In the genomic region with DNA sequence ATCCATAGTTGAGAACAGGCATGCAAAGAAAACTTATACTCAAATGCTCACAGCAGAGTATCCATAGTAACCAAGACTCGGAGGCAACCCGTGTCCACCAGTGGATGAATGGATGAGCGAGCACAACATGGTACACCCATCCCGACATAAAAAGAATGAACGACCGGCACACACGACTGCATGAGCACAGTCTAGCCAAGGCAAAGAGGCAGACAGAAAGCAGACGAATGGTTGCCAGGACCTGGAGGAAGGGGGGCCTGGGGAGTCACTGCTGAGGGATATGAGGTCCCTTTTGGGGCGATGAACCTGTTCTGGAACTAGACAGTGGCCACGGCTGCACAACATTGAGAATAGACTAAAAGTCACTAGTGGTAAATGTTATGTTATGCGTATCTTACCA, we compare ENCODE assay signal across 3 cellular contexts.
TF ChIP-seq lines count a peak whose summit lies in the region.

No MANE protein-coding gene starts in this region.

TF ChIP-seq in SK-N-SH, 30 proteins besides CTCF, POLR2A, EP300 and RAD21 (continues in another document):
- no peak for TF ChIP-seq CHD2 (IDR thresholded peaks at IDR 0.05; ENCODE audit: low read length, partially characterized antibody)
- no peak for TF ChIP-seq FOSL2 (IDR thresholded peaks at IDR 0.05; ENCODE audit: borderline replicate concordance, low read depth)
- TF ChIP-seq GABPA (IDR thresholded peaks at IDR 0.05; ENCODE audit: low read depth) = no peak
- no peak for TF ChIP-seq RXRA (IDR thresholded peaks at IDR 0.05; ENCODE audit: borderline replicate concordance, low read depth)
- TF ChIP-seq SMC3 (IDR thresholded peaks at IDR 0.05; ENCODE audit: low read depth, low read length) = no peak
- no peak for TF ChIP-seq NRF1 (IDR thresholded peaks at IDR 0.05; ENCODE audit: low read depth, low read length)
- TF ChIP-seq, protein P1, sequence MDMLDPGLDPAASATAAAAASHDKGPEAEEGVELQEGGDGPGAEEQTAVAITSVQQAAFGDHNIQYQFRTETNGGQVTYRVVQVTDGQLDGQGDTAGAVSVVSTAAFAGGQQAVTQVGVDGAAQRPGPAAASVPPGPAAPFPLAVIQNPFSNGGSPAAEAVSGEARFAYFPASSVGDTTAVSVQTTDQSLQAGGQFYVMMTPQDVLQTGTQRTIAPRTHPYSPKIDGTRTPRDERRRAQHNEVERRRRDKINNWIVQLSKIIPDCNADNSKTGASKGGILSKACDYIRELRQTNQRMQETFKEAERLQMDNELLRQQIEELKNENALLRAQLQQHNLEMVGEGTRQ (IDR thresholded peaks at IDR 0.05; ENCODE audit: borderline replicate concordance, low read depth, low read length) = no peak
- no peak for TF ChIP-seq ELF1 (IDR thresholded peaks at IDR 0.05)
- TF ChIP-seq ZBTB33 (IDR thresholded peaks at IDR 0.05; ENCODE audit: borderline replicate concordance, low read depth) = no peak
- TF ChIP-seq EZH2phosphoT487 (IDR thresholded peaks at IDR 0.05; ENCODE audit: borderline replicate concordance, low read depth) = no peak
- no peak for TF ChIP-seq JUND (IDR thresholded peaks at IDR 0.05)
- no peak for TF ChIP-seq MXI1 (IDR thresholded peaks at IDR 0.05; ENCODE audit: low read depth, low read length)
- TF ChIP-seq TCF12 (IDR thresholded peaks at IDR 0.05) = no peak
- TF ChIP-seq, protein P2, sequence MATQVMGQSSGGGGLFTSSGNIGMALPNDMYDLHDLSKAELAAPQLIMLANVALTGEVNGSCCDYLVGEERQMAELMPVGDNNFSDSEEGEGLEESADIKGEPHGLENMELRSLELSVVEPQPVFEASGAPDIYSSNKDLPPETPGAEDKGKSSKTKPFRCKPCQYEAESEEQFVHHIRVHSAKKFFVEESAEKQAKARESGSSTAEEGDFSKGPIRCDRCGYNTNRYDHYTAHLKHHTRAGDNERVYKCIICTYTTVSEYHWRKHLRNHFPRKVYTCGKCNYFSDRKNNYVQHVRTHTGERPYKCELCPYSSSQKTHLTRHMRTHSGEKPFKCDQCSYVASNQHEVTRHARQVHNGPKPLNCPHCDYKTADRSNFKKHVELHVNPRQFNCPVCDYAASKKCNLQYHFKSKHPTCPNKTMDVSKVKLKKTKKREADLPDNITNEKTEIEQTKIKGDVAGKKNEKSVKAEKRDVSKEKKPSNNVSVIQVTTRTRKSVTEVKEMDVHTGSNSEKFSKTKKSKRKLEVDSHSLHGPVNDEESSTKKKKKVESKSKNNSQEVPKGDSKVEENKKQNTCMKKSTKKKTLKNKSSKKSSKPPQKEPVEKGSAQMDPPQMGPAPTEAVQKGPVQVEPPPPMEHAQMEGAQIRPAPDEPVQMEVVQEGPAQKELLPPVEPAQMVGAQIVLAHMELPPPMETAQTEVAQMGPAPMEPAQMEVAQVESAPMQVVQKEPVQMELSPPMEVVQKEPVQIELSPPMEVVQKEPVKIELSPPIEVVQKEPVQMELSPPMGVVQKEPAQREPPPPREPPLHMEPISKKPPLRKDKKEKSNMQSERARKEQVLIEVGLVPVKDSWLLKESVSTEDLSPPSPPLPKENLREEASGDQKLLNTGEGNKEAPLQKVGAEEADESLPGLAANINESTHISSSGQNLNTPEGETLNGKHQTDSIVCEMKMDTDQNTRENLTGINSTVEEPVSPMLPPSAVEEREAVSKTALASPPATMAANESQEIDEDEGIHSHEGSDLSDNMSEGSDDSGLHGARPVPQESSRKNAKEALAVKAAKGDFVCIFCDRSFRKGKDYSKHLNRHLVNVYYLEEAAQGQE (IDR thresholded peaks at IDR 0.05; ENCODE audit: low read depth, low read length) = no peak

TF ChIP-seq in SK-N-SH treated with all-trans-retinoic acid at 6 μM for 48 hours, 23 proteins besides CTCF, POLR2A, EP300 and RAD21 (continues in another document):
- TF ChIP-seq ZFP3 (CRISPR knock-in tag; IDR thresholded peaks at IDR 0.05) (no peak), PPARA (CRISPR knock-in tag; IDR thresholded peaks at IDR 0.05; ENCODE audit: borderline replicate concordance) (no peak), TCF4 (CRISPR knock-in tag; IDR thresholded peaks at IDR 0.05; ENCODE audit: borderline replicate concordance) (no peak), ISL1 (CRISPR knock-in tag; IDR thresholded peaks at IDR 0.05) (no peak), ZNF8 (CRISPR knock-in tag; IDR thresholded peaks at IDR 0.05) (no peak), ZNF70 (CRISPR knock-in tag; IDR thresholded peaks at IDR 0.05) (no peak), GLIS3 (CRISPR knock-in tag; IDR thresholded peaks at IDR 0.05) (no peak), SNAI2 (CRISPR knock-in tag; IDR thresholded peaks at IDR 0.05) (no peak), ZFP30 (CRISPR knock-in tag; IDR thresholded peaks at IDR 0.05) (no peak), RARB (CRISPR knock-in tag; IDR thresholded peaks at IDR 0.05) (no peak), TSHZ2 (CRISPR knock-in tag; IDR thresholded peaks at IDR 0.05) (no peak), ARNTL (CRISPR knock-in tag; IDR thresholded peaks at IDR 0.05; ENCODE audit: borderline replicate concordance, low read depth) (no peak)
- TF ChIP-seq, protein P3, sequence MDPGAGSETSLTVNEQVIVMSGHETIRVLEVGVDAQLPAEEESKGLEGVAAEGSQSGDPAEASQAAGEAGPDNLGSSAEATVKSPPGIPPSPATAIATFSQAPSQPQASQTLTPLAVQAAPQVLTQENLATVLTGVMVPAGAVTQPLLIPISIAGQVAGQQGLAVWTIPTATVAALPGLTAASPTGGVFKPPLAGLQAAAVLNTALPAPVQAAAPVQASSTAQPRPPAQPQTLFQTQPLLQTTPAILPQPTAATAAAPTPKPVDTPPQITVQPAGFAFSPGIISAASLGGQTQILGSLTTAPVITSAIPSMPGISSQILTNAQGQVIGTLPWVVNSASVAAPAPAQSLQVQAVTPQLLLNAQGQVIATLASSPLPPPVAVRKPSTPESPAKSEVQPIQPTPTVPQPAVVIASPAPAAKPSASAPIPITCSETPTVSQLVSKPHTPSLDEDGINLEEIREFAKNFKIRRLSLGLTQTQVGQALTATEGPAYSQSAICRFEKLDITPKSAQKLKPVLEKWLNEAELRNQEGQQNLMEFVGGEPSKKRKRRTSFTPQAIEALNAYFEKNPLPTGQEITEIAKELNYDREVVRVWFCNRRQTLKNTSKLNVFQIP (CRISPR knock-in tag; IDR thresholded peaks at IDR 0.05; ENCODE audit: borderline replicate concordance, low read depth) = no peak
- TF ChIP-seq, protein P4, sequence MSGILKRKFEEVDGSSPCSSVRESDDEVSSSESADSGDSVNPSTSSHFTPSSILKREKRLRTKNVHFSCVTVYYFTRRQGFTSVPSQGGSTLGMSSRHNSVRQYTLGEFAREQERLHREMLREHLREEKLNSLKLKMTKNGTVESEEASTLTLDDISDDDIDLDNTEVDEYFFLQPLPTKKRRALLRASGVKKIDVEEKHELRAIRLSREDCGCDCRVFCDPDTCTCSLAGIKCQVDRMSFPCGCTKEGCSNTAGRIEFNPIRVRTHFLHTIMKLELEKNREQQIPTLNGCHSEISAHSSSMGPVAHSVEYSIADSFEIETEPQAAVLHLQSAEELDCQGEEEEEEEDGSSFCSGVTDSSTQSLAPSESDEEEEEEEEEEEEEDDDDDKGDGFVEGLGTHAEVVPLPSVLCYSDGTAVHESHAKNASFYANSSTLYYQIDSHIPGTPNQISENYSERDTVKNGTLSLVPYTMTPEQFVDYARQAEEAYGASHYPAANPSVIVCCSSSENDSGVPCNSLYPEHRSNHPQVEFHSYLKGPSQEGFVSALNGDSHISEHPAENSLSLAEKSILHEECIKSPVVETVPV (CRISPR knock-in tag; IDR thresholded peaks at IDR 0.05) = no peak

TF ChIP-seq in GM23338, 12 proteins besides CTCF, POLR2A, EP300 and RAD21:
- TF ChIP-seq CREB1 (CRISPR knock-in tag; IDR thresholded peaks at IDR 0.05; ENCODE audit: low read depth) (no peak), EZH2 (IDR thresholded peaks at IDR 0.05; ENCODE audit: low read depth, unreplicated experiment) (no peak), NANOG (IDR thresholded peaks at IDR 0.05; ENCODE audit: borderline replicate concordance) (no peak), JUNB (IDR thresholded peaks at IDR 0.05; ENCODE audit: unreplicated experiment) (no peak), ZNF114 (CRISPR knock-in tag; IDR thresholded peaks at IDR 0.05) (no peak), STAT1 (IDR thresholded peaks at IDR 0.05; ENCODE audit: unreplicated experiment) (no peak), POLR2AphosphoS5 (IDR thresholded peaks at IDR 0.05; ENCODE audit: low read depth) (no peak), ETS1 (IDR thresholded peaks at IDR 0.05) (no peak), EZH2phosphoT487 (IDR thresholded peaks at IDR 0.05; ENCODE audit: unreplicated experiment) (no peak), ZNF331 (CRISPR knock-in tag; IDR thresholded peaks at IDR 0.05; ENCODE audit: low read depth) (no peak)
- TF ChIP-seq, protein P2 (IDR thresholded peaks at IDR 0.05; ENCODE audit: unreplicated experiment) = no peak
- TF ChIP-seq, protein P5, sequence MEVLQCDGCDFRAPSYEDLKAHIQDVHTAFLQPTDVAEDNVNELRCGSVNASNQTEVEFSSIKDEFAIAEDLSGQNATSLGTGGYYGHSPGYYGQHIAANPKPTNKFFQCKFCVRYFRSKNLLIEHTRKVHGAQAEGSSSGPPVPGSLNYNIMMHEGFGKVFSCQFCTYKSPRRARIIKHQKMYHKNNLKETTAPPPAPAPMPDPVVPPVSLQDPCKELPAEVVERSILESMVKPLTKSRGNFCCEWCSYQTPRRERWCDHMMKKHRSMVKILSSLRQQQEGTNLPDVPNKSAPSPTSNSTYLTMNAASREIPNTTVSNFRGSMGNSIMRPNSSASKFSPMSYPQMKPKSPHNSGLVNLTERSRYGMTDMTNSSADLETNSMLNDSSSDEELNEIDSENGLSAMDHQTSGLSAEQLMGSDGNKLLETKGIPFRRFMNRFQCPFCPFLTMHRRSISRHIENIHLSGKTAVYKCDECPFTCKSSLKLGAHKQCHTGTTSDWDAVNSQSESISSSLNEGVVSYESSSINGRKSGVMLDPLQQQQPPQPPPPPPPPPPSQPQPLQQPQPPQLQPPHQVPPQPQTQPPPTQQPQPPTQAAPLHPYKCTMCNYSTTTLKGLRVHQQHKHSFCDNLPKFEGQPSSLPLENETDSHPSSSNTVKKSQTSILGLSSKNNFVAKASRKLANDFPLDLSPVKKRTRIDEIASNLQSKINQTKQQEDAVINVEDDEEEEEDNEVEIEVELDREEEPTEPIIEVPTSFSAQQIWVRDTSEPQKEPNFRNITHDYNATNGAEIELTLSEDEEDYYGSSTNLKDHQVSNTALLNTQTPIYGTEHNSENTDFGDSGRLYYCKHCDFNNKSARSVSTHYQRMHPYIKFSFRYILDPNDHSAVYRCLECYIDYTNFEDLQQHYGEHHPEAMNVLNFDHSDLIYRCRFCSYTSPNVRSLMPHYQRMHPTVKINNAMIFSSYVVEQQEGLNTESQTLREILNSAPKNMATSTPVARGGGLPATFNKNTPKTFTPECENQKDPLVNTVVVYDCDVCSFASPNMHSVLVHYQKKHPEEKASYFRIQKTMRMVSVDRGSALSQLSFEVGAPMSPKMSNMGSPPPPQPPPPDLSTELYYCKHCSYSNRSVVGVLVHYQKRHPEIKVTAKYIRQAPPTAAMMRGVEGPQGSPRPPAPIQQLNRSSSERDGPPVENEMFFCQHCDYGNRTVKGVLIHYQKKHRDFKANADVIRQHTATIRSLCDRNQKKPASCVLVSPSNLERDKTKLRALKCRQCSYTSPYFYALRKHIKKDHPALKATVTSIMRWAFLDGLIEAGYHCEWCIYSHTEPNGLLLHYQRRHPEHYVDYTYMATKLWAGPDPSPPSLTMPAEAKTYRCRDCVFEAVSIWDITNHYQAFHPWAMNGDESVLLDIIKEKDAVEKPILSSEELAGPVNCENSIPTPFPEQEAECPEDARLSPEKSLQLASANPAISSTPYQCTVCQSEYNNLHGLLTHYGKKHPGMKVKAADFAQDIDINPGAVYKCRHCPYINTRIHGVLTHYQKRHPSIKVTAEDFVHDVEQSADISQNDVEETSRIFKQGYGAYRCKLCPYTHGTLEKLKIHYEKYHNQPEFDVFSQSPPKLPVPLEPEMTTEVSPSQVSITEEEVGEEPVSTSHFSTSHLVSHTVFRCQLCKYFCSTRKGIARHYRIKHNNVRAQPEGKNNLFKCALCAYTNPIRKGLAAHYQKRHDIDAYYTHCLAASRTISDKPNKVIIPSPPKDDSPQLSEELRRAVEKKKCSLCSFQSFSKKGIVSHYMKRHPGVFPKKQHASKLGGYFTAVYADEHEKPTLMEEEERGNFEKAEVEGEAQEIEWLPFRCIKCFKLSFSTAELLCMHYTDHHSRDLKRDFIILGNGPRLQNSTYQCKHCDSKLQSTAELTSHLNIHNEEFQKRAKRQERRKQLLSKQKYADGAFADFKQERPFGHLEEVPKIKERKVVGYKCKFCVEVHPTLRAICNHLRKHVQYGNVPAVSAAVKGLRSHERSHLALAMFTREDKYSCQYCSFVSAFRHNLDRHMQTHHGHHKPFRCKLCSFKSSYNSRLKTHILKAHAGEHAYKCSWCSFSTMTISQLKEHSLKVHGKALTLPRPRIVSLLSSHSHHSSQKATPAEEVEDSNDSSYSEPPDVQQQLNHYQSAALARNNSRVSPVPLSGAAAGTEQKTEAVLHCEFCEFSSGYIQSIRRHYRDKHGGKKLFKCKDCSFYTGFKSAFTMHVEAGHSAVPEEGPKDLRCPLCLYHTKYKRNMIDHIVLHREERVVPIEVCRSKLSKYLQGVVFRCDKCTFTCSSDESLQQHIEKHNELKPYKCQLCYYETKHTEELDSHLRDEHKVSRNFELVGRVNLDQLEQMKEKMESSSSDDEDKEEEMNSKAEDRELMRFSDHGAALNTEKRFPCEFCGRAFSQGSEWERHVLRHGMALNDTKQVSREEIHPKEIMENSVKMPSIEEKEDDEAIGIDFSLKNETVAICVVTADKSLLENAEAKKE (CRISPR knock-in tag; IDR thresholded peaks at IDR 0.05) = no peak
TF ChIP-seq in GM23338: peak in this region for 0.
